In genomic region chr19:17861542-17862402, GRCh38 we compare ENCODE assay signal across 9 cellular contexts. TPM values are rescaled to one million over a fixed set of nuclear protein-coding genes. Genes with fewer than 3 reads are reported as not detected.
DNase-seq lines count a peak whose midpoint lies in the region; ATAC-seq and TF ChIP-seq lines count a peak whose summit lies in the region.
"Had no signal": no experiment of that assay in that cellular context is flagged by ENCODE, and none has a peak within 500 bp of the region (broad histone marks: within the 10 kb centered on the region; RNA-seq: fewer than 3 reads in every experiment).

No MANE protein-coding gene starts in this region.

- CTCF ChIA-PET in CD4-positive, alpha-beta T cell (lab: Charles Lee), result interaction anchor here (2.7 to 4.6 kb wide), 2 partner anchors 70 to 136 kb away, joined by 20 to 226 read pairs; partner anchors contain the start of gene CCDC124

- peak overlapping the region; percentile 88 for H3K27ac Mint-ChIP-seq in CD4-positive, alpha-beta T cell
- H3K27ac Mint-ChIP-seq in naive B cell, result peak overlapping the region; percentile 33 to 96 (median 92)

- H3K4me3 Mint-ChIP-seq in CD4-positive, alpha-beta T cell, result peak overlapping the region; percentile 100
- H3K4me3 Mint-ChIP-seq in naive B cell, result peak overlapping the region; percentile 95 to 100 (median 99)

- no peak for DNase-seq in CD4-positive, alpha-beta T cell
- DNase-seq in Jurkat, Clone E6-1 (ENCODE audit: low read depth, low spot score), result no peak
- no peak for DNase-seq in breast epithelium (ENCODE audit: low spot score in 2 of 2)
- no peak for DNase-seq in naive B cell
- DNase-seq in NCI-H524 (lab: John Stamatoyannopoulos, UW), result no peak
- no peak for DNase-seq in DMS53 (lab: John Stamatoyannopoulos, UW)
- DNase-seq in cardiac septum (ENCODE audit: low spot score), result no peak

- no peaks in the 10 kb centered on the region for H3K9me3 Mint-ChIP-seq in CD4-positive, alpha-beta T cell
- H3K9me3 Mint-ChIP-seq in naive B cell, result no peaks in the 10 kb centered on the region

- peaks cover 4% of the 10 kb centered on the region for H3K36me3 ChIP-seq in breast epithelium

- intact Hi-C loops in CD4-positive, alpha-beta T cell (cut with DNase I, micrococcal nuclease), result loop anchor here in 1 of 2 experiments (1.0 kb wide), 1 partner anchor 11 kb away; no protein-coding TSS in a partner anchor
- intact Hi-C loops in breast epithelium (cut with DNase I; ENCODE audit: low total_unique reads) (no loop called here), cardiac septum (cut with DNase I) (no loop called here)

- H3K9me3 ChIP-seq in CD4-positive, alpha-beta T cell (ENCODE audit: control insufficient read depth, low read length), result no peaks in the 10 kb centered on the region
- H3K9me3 ChIP-seq in breast epithelium, result no peaks in the 10 kb centered on the region

- peaks cover 5 to 10% of the 10 kb centered on the region in 2 donors for H3K4me1 ChIP-seq in breast epithelium

- TF ChIP-seq CTCF in CD4-positive, alpha-beta T cell (IDR thresholded peaks at IDR 0.05), result no peak
- no peak for TF ChIP-seq CTCF in breast epithelium (IDR thresholded peaks at IDR 0.05)

- H3K27ac ChIP-seq in CD4-positive, alpha-beta T cell (ENCODE audit: low read depth, low read length), result no peak overlapping the region
- H3K27ac ChIP-seq in breast epithelium, result peak overlapping the region; percentile 89 to 91

- no peaks in the 10 kb centered on the region for H3K27me3 ChIP-seq in CD4-positive, alpha-beta T cell (ENCODE audit: control insufficient read depth, insufficient read depth, low read length)
- H3K27me3 ChIP-seq in breast epithelium, result no peaks in the 10 kb centered on the region

- no peak for ATAC-seq in CD4-positive, alpha-beta T cell (ENCODE audit: poor library complexity)
- no peak for ATAC-seq in naive B cell (ENCODE audit: low read depth in 2 of 2)
- no peak for ATAC-seq in HG02938 (IDR thresholded peaks at IDR 0.05; ENCODE audit: unreplicated experiment)

- H3K27me3 Mint-ChIP-seq in CD4-positive, alpha-beta T cell, result no peaks in the 10 kb centered on the region
- no peaks in the 10 kb centered on the region for H3K27me3 Mint-ChIP-seq in naive B cell

- H3K36me3 Mint-ChIP-seq in CD4-positive, alpha-beta T cell (ENCODE audit: low read depth), result peaks cover 57% of the 10 kb centered on the region
- peaks cover 0 to 14% of the 10 kb centered on the region in 2 donors for H3K36me3 Mint-ChIP-seq in naive B cell

- peaks cover 30% of the 10 kb centered on the region for H3K4me1 Mint-ChIP-seq in CD4-positive, alpha-beta T cell (ENCODE audit: low read depth)
- peaks cover 37 to 52% (median 52%) of the 10 kb centered on the region in 3 donors for H3K4me1 Mint-ChIP-seq in naive B cell

- H3K4me3 ChIP-seq in Jurkat, Clone E6-1 (ENCODE audit: low read length), result peak overlapping the region; percentile 100
- H3K4me3 ChIP-seq in breast epithelium, result peak overlapping the region in 2 of 3 donors; percentile 87 to 91

- TF ChIP-seq POLR2A in breast epithelium (IDR thresholded peaks at IDR 0.05), result no peak

- POLR2A ChIA-PET in CD4-positive, alpha-beta T cell (lab: Charles Lee), result interaction anchor here (3.2 to 4.3 kb wide), 3 partner anchors 10 to 70 kb away, joined by 57 to 275 read pairs (median 75); partner anchors contain the start of genes CCDC124, JAK3 and SLC5A5

RNA-seq across cellular contexts. Expression of gene RPL18A, which starts 2.1 kb away (rescaled TPM):
- 1,000 to 10,000 TPM; 4,157 to 4,260 TPM for total RNA-seq in CD4-positive, alpha-beta T cell
- 2,337 TPM for polyA plus RNA-seq in Jurkat, Clone E6-1 (2012; ENCODE audit: insufficient read depth, insufficient read length)
- total RNA-seq in breast epithelium, result 1,000 to 10,000 TPM; 1,333 to 1,973 (median 1,587) TPM
- polyA plus RNA-seq in naive B cell (ENCODE audit: low read depth in 6 of 6), result 1,000 to 10,000 TPM; 4,544 to 6,141 (median 5,279) TPM
- 669 TPM for total RNA-seq in cardiac septum

RNA-seq across cellular contexts. Expression of gene SLC5A5, which starts 10.0 kb away (rescaled TPM):
- total RNA-seq in CD4-positive, alpha-beta T cell, result 1 to 10 TPM; 1.6 TPM
- not detected for polyA plus RNA-seq in Jurkat, Clone E6-1 (2012; ENCODE audit: insufficient read depth, insufficient read length)
- total RNA-seq in breast epithelium (not detected), cardiac septum (not detected)
- polyA plus RNA-seq in naive B cell (ENCODE audit: low read depth in 6 of 6), result under 1 TPM in 5 of 6 donors, not detected in 1; 0.07 to 0.80 (median 0.19) TPM
- polyA plus RNA-seq: liver had no signal

RNA-seq across cellular contexts. Expression of gene JAK3, which starts 14.0 kb away (rescaled TPM):
- total RNA-seq in CD4-positive, alpha-beta T cell, result 100 to 1,000 TPM; 120 to 121 TPM
- 7.6 TPM for polyA plus RNA-seq in Jurkat, Clone E6-1 (2012; ENCODE audit: insufficient read depth, insufficient read length)
- total RNA-seq in breast epithelium (10 to 100 TPM in 1 of 3 donors, 1 to 10 TPM in 2; 2.8 to 13.1 (median 3.5) TPM), cardiac septum (6.2 TPM)
- 10 to 100 TPM; 38.5 to 68.7 (median 56.0) TPM for polyA plus RNA-seq in naive B cell (ENCODE audit: low read depth in 6 of 6)

RNA-seq across cellular contexts. Expression of gene INSL3, which starts 40.5 kb away (rescaled TPM):
- total RNA-seq in CD4-positive, alpha-beta T cell, result 1 to 10 TPM; 7.2 to 7.6 TPM
- polyA plus RNA-seq in Jurkat, Clone E6-1 (2012; ENCODE audit: insufficient read depth, insufficient read length), result 1.2 TPM
- under 1 TPM in 1 of 3 donors, not detected in 2; 0.66 TPM for total RNA-seq in breast epithelium
- polyA plus RNA-seq in naive B cell (ENCODE audit: low read depth in 6 of 6), result 1 to 10 TPM in 2 of 6 donors, under 1 TPM in 3, not detected in 1; 0.49 to 1.8 (median 0.89) TPM
- not detected for total RNA-seq in cardiac septum
- total RNA-seq: liver had no signal

Comparison
In these comparisons a context has a peak if more than half of its experiments do, and no peak if none do; other contexts are left out.
1. RNA of gene JAK3, which starts 14.0 kb away (total RNA-seq): 120 to 121 TPM in CD4-positive, alpha-beta T cell; 6.2 TPM in cardiac septum (single experiment) and 2.8 to 13.1 TPM in breast epithelium; every median in the first group is over 4 times any median in the second.